Comparison of ENCODE assay signal across 27 cellular contexts in the genomic region with DNA sequence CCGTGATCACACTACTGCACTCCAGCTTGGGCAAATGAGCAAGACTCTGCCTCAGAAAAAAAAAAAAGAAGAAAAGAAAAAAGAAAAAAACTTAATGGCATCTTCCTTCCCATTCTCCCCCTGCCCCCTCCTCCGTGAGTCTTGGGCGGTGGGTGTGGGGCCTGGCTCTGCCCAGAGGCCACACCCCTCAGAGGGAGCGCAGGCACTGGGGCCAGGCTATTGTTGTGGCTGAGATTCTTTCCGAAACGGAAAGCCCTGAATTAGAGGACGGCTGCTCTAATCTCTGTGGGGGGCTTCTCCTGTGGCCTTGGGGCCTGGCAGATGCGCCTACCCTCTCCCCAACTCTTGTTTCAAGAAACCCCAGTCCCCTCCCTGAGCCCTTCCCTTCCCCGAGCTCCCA. TPM values are rescaled to one million over a fixed set of nuclear protein-coding genes. Genes with fewer than 3 reads are reported as not detected.
DNase-seq lines count a peak whose midpoint lies in the region; ATAC-seq, FAIRE-seq and TF ChIP-seq lines count a peak whose summit lies in the region.
"Had no signal": no experiment of that assay in that cellular context is flagged by ENCODE, and none has a peak within 500 bp of the region (broad histone marks: within the 10 kb centered on the region; RNA-seq: fewer than 3 reads in every experiment).

No MANE protein-coding gene starts in this region.

- POLR2A ChIA-PET in H1 (lab: Charles Lee; ENCODE audit: partially characterized antibody) = interaction anchor here (0.9 to 2.5 kb wide), 5 partner anchors 9 to 255 kb away, joined by 3 to 6 read pairs (median 3); a partner anchor contains a TSS

- no peak overlapping the region for H4K91ac ChIP-seq in H1 (replicated peaks; ENCODE audit: insufficient read length, low read length)

- DNase-seq in H7 (peak; percentile 89), H1 (ENCODE audit: low read depth in 1 of 2, low spot score in 2 of 2) (peak in 1 of 2 experiments; percentile 72), gastrocnemius medialis (peak in 1 of 2 donors; percentile 3), ACHN (no peak), NCI-H1694 (lab: John Stamatoyannopoulos, UW) (no peak)
- DNase-seq in activated CD4-positive, alpha-beta T cell treated with anti-CD3 and anti-CD28 coated beads, Interleukin-2, amount 50 U/mL, for 4 hours = no peak
- DNase-seq: activated CD8-positive, alpha-beta memory T cell treated with anti-CD3 and anti-CD28 coated beads, Interleukin-2, amount 10 ng/mL, durations not matched to agents 7 days and 5 days; activated naive CD8-positive, alpha-beta T cell treated with anti-CD3 and anti-CD28 coated beads, Interleukin-2, amount 10 ng/mL, durations not matched to agents 7 days and 5 days; body of pancreas; CD8-positive, alpha-beta T cell; colonic mucosa; DMS53; KBM-7; mesenchymal stem cell; natural killer cell; NCI-H1694 treated with DMSO at 0.1 percent for 48 hours; NK-92 treated with Interleukin-12 subunit alpha and Interleukin-12 subunit beta, amount 100 ng/mL, for 24 hours; stimulated activated CD4-positive, alpha-beta T cell treated with anti-CD3 and anti-CD28 coated beads, Interleukin-4, amount 100 ng/mL, for 24 hours; T1000 had no signal

- no peak overlapping the region for H2BK15ac ChIP-seq in H1 (ENCODE audit: low read length)

- H2AK5ac ChIP-seq in H1 (ENCODE audit: low read depth, low read length) = no peak overlapping the region

- H3K27ac ChIP-seq in H1 (ENCODE audit: low read depth, low read length) (no peak overlapping the region), iPS-20b (ENCODE audit: low read length) (no peak overlapping the region), gastrocnemius medialis (peak overlapping the region; percentile 31 to 81 (median 43))
- H3K27ac ChIP-seq: colonic mucosa, epithelial cell of prostate had no signal

- no peak overlapping the region for H4K8ac ChIP-seq in H1 (ENCODE audit: extremely low read depth, insufficient read depth, low read length)

- no peak overlapping the region for H3K56ac ChIP-seq in H1 (replicated peaks; ENCODE audit: insufficient read length, low read depth, low read length)

- H2AFZ ChIP-seq in H1 (ENCODE audit: low read length) = no peak overlapping the region

- no peak overlapping the region for H2BK20ac ChIP-seq in H1 (ENCODE audit: low read length)

- H3K23ac ChIP-seq in H1 (ENCODE audit: insufficient read length) = no peak overlapping the region

- in situ Hi-C loops in gastrocnemius medialis (cut with MboI; ENCODE audit: low sequenced_read_pairs in 4 of 4) (loop anchor here in 1 of 4 donors (25.0 kb wide), 2 partner anchors 117 to 267 kb away; a partner anchor contains a TSS), ACHN (cut with HindIII; ENCODE audit: low pct_ligation_motif_present, low pct_unique_long_range_greater_than_20kb, low sequenced_read_pairs) (no loop called here)

- no peak overlapping the region for H2BK5ac ChIP-seq in H1 (ENCODE audit: low read depth, low read length)

- TF ChIP-seq CTCF in H1 (IDR thresholded peaks at IDR 0.05; ENCODE audit: control extremely low read depth in 1 of 3, insufficient read depth in 1 of 3, low read depth in 1 of 3, low read length in 3 of 3) (no peak), gastrocnemius medialis (IDR thresholded peaks at IDR 0.05 in 4 of 5, conservative IDR thresholded peaks at IDR 0.05 in 1 of 5) (no peak)

- peaks cover 10% of the 10 kb centered on the region for H3K23me2 ChIP-seq in H1 (ENCODE audit: low read depth, low read length)

- CTCF ChIA-PET in H1 (lab: Charles Lee; ENCODE audit: partially characterized antibody) = interaction anchor here (0.5 to 6.0 kb wide), 8 partner anchors 11 to 655 kb away, joined by 3 to 47 read pairs (median 6); a partner anchor contains a TSS

- H3K18ac ChIP-seq in H1 (ENCODE audit: extremely low read depth, low read length) = no peak overlapping the region

- H3K36me3 ChIP-seq in H7 (replicated peaks; ENCODE audit: control insufficient read depth, insufficient read depth, low read length) (no peaks in the 10 kb centered on the region), H1 (ENCODE audit: control insufficient read depth in 2 of 4, insufficient read depth in 4 of 4, low read length in 3 of 4) (no peaks in the 10 kb centered on the region), iPS-20b (ENCODE audit: insufficient read depth, low read depth, low read length) (no peaks in the 10 kb centered on the region), gastrocnemius medialis (no peaks in the 10 kb centered on the region)
- H3K36me3 ChIP-seq: colonic mucosa had no signal

- H3K4me1 ChIP-seq in H1 (replicated peaks in 1 of 4; ENCODE audit: control insufficient read depth in 3 of 4, insufficient read depth in 4 of 4, low read length in 3 of 4) (peaks cover 14 to 40% (median 28%) of the 10 kb centered on the region in 4 experiments), iPS-20b (ENCODE audit: insufficient read depth, low read length) (peaks cover 30% of the 10 kb centered on the region), gastrocnemius medialis (peaks cover 0 to 8% of the 10 kb centered on the region in 2 donors)
- H3K4me1 ChIP-seq: body of pancreas, colonic mucosa had no signal

- ATAC-seq in gastrocnemius medialis (no peak), HG03095 (IDR thresholded peaks at IDR 0.05; ENCODE audit: unreplicated experiment) (no peak)
- ATAC-seq: activated CD8-positive, alpha-beta memory T cell treated with anti-CD3 and anti-CD28 coated beads, Interleukin-2, amount 10 ng/mL, durations not matched to agents 7 days and 5 days; activated T-helper 17 cell treated with anti-CD3 and anti-CD28 coated beads, Interleukin-2, amount 50 U/mL, for 72 hours; body of pancreas; CD8-positive, alpha-beta T cell; natural killer cell had no signal

- H3K9ac ChIP-seq in H1 (replicated peaks in 1 of 4; ENCODE audit: extremely low read depth in 1 of 4, low read depth in 3 of 4, low read length in 3 of 4) (no peak overlapping the region), iPS-20b (ENCODE audit: low read depth, low read length) (no peak overlapping the region)

- no peaks in the 10 kb centered on the region for H3K79me2 ChIP-seq in H1 (ENCODE audit: control insufficient read depth in 1 of 2, insufficient read depth in 2 of 2, low read length in 2 of 2)

- H3K4me3 ChIP-seq in H7 (ENCODE audit: insufficient read depth, low read depth, low read length) = peak overlapping the region; percentile 17; the same call in 1 of the 2 replicates
- peak overlapping the region; percentile 6 to 52 (median 13); a peak in 5 of 8 replicates for H3K4me3 ChIP-seq in H1 (ENCODE audit: extremely low read depth in 1 of 4, insufficient read depth in 2 of 4, low read depth in 3 of 4, low read length in 4 of 4)
- H3K4me3 ChIP-seq in iPS-20b (ENCODE audit: low read length) = peak overlapping the region; percentile 61; the same call in 1 of the 2 replicates
- H3K4me3 ChIP-seq in gastrocnemius medialis = no peak overlapping the region
- H3K4me3 ChIP-seq: body of pancreas, colonic mucosa, smooth muscle cell had no signal

- TF ChIP-seq EP300 in H1 (IDR thresholded peaks at IDR 0.05; ENCODE audit: borderline replicate concordance in 1 of 2, low read depth in 2 of 2, low read length in 2 of 2) = no peak

- WGBS in H1 (ENCODE audit: extremely low coverage in 1 of 2, insufficient coverage in 1 of 2, insufficient read length in 1 of 2, insufficient replicate concordance in 2 of 2, low coverage in 1 of 2, low lambda C conversion rate in 2 of 2, missing lambda C conversion rate in 1 of 2), 2 experiments = 1% methylated on average over 8 of the region's 9 CpGs; no CpG with 5 or more reads in 1 of the 2 experiments

- H2BK12ac ChIP-seq in H1 (ENCODE audit: low read depth, low read length) = no peak overlapping the region

- intact Hi-C loops in gastrocnemius medialis (cut with DNase I; ENCODE audit: low total_unique reads) = no loop called here

- H3K4me2 ChIP-seq in H1 (ENCODE audit: insufficient read depth in 1 of 2, low read depth in 2 of 2, low read length in 2 of 2) = peak overlapping the region; percentile 74 to 80
- H3K4me2 ChIP-seq: smooth muscle cell had no signal

- H4K20me1 ChIP-seq in H1 (replicated peaks in 1 of 2; ENCODE audit: control insufficient read depth in 1 of 2, insufficient read depth in 2 of 2, low read length in 2 of 2) = peaks cover 10 to 11% of the 10 kb centered on the region in 2 experiments

- no peak overlapping the region for H3K14ac ChIP-seq in H1 (ENCODE audit: insufficient read length)

- no peak overlapping the region for H2BK120ac ChIP-seq in H1 (replicated peaks; ENCODE audit: low read depth, low read length)

- H3K27me3 ChIP-seq in H7 (ENCODE audit: control insufficient read depth, insufficient read depth, low read length) = peaks cover 46% of the 10 kb centered on the region
- H3K27me3 ChIP-seq in H1 (replicated peaks in 1 of 4; ENCODE audit: control insufficient read depth in 3 of 4, extremely low read depth in 1 of 4, insufficient read depth in 3 of 4, low read length in 3 of 4) = peaks cover 25 to 79% (median 62%) of the 10 kb centered on the region in 4 experiments
- H3K27me3 ChIP-seq in iPS-20b (ENCODE audit: insufficient read depth, low read length) = peaks cover 94% of the 10 kb centered on the region
- no peaks in the 10 kb centered on the region for H3K27me3 ChIP-seq in gastrocnemius medialis
- H3K27me3 ChIP-seq: colonic mucosa had no signal

- no peak overlapping the region for H4K5ac ChIP-seq in H1 (ENCODE audit: insufficient read length, low read depth, low read length)

- no peak for FAIRE-seq in H1 (lab: Jason Lieb, UNC)
- FAIRE-seq: islet of Langerhans had no signal

- H3K79me1 ChIP-seq in H1 (ENCODE audit: low read depth, low read length) = no peaks in the 10 kb centered on the region

- TF ChIP-seq POLR2A in H1 (IDR thresholded peaks at IDR 0.05; ENCODE audit: control extremely low read depth in 1 of 2, low read depth in 2 of 2, low read length in 2 of 2) = no peak
- no peak for TF ChIP-seq POLR2A in gastrocnemius medialis (IDR thresholded peaks at IDR 0.05)

- no peak overlapping the region for H3K4ac ChIP-seq in H1 (replicated peaks; ENCODE audit: insufficient read length, low read depth, low read length)

- TF ChIP-seq RAD21 in H1 (IDR thresholded peaks at IDR 0.05 in 1 of 2, conservative IDR thresholded peaks at IDR 0.05 in 1 of 2; ENCODE audit: low read depth in 2 of 2, low read length in 2 of 2) = no peak

- H3K9me3 ChIP-seq in H1 (ENCODE audit: insufficient read depth in 2 of 2, low read depth in 1 of 2, low read length in 1 of 2) (no peaks in the 10 kb centered on the region), iPS-20b (ENCODE audit: insufficient read depth, low read depth, low read length) (no peaks in the 10 kb centered on the region), gastrocnemius medialis (no peaks in the 10 kb centered on the region)
- H3K9me3 ChIP-seq: body of pancreas, colonic mucosa had no signal

RNA-seq across cellular contexts. Expression of a gene that starts 4.1 kb away (rescaled TPM):
- 1.00 and 2.7 TPM in 2 replicates for total RNA-seq in H7 (2014; rRNA removed; shearing (Covaris generic))
- total RNA-seq in H1 (2021; fragmentation: NEBNext Ultra II Directional; extraction: Animal tissue kit (Norgen Biotek cat#: 25700)) = 0.46 and 0.48 TPM in 2 replicates
- polyA plus RNA-seq in H1 (2011; rRNA removed) = 0.20 and 0.21 TPM in 2 replicates
- 0.28 TPM for polyA plus RNA-seq in H1 (2011; cell fraction: cytosol; rRNA removed)
- polyA plus RNA-seq in H1 (2011; cell fraction: nucleus; rRNA removed) = 0.14 TPM
- polyA plus RNA-seq in H1 (2012, experiment 1 of 2) = 0.23 to 0.47 TPM (median 0.36 TPM) in 4 replicates
- 0.31 TPM for polyA plus RNA-seq in H1 (2012, experiment 2 of 2)
- polyA plus RNA-seq in H1 (2013, experiment 1 of 2) = 0.34 TPM
- 0.35 TPM for polyA plus RNA-seq in H1 (2013, experiment 2 of 2)
- 0.13 TPM in 1 of 2 replicates, not detected in the other for polyA minus RNA-seq in H1 (2011; rRNA and poly(A)+ RNA removed)
- polyA minus RNA-seq in H1 (2011; cell fraction: cytosol; rRNA and poly(A)+ RNA removed) = not detected
- polyA minus RNA-seq in H1 (2011; cell fraction: nucleus; rRNA and poly(A)+ RNA removed) = 0.20 TPM
- total RNA-seq in gastrocnemius medialis = 1 to 10 TPM; 3.1 to 5.2 (median 4.2) TPM
- total RNA-seq: activated CD8-positive, alpha-beta memory T cell treated with anti-CD3 and anti-CD28 coated beads, Interleukin-2, amount 10 ng/mL, durations not matched to agents 7 days and 5 days; activated naive CD8-positive, alpha-beta T cell treated with anti-CD3 and anti-CD28 coated beads, Interleukin-2, amount 10 ng/mL, durations not matched to agents 7 days and 5 days; activated T-helper 17 cell treated with anti-CD3 and anti-CD28 coated beads, Interleukin-2, amount 50 U/mL, for 72 hours; CD8-positive, alpha-beta T cell; natural killer cell; RPMI7951; smooth muscle cell had no signal
- polyA plus RNA-seq: smooth muscle cell had no signal

RNA-seq across cellular contexts. Expression of a gene that starts 14.0 kb away (rescaled TPM):
- total RNA-seq in H7 (2014; rRNA removed; shearing (Covaris generic)) = not detected in 2 replicates
- not detected in 2 replicates for total RNA-seq in H1 (2021; fragmentation: NEBNext Ultra II Directional; extraction: Animal tissue kit (Norgen Biotek cat#: 25700))
- polyA plus RNA-seq in H1 (2011; rRNA removed) = not detected in 2 replicates
- not detected for polyA plus RNA-seq in H1 (2011; cell fraction: cytosol; rRNA removed)
- not detected for polyA plus RNA-seq in H1 (2011; cell fraction: nucleus; rRNA removed)
- polyA plus RNA-seq in H1 (2012, experiment 1 of 2) = not detected in 4 replicates
- polyA plus RNA-seq in H1 (2012, experiment 2 of 2) = not detected
- polyA plus RNA-seq in H1 (2013, experiment 1 of 2) = not detected
- not detected for polyA plus RNA-seq in H1 (2013, experiment 2 of 2)
- not detected in 2 replicates for polyA minus RNA-seq in H1 (2011; rRNA and poly(A)+ RNA removed)
- not detected for polyA minus RNA-seq in H1 (2011; cell fraction: cytosol; rRNA and poly(A)+ RNA removed)
- not detected for polyA minus RNA-seq in H1 (2011; cell fraction: nucleus; rRNA and poly(A)+ RNA removed)
- not detected for total RNA-seq in gastrocnemius medialis
- total RNA-seq: activated CD8-positive, alpha-beta memory T cell treated with anti-CD3 and anti-CD28 coated beads, Interleukin-2, amount 10 ng/mL, durations not matched to agents 7 days and 5 days; activated naive CD8-positive, alpha-beta T cell treated with anti-CD3 and anti-CD28 coated beads, Interleukin-2, amount 10 ng/mL, durations not matched to agents 7 days and 5 days; activated T-helper 17 cell treated with anti-CD3 and anti-CD28 coated beads, Interleukin-2, amount 50 U/mL, for 72 hours; body of pancreas; CD8-positive, alpha-beta T cell; colonic mucosa; natural killer cell; progenitor cell of endocrine pancreas; RPMI7951; smooth muscle cell had no signal
- polyA plus RNA-seq: smooth muscle cell had no signal

RNA-seq across cellular contexts. Expression of a gene that starts 15.0 kb away (rescaled TPM):
- 32.8 and 59.0 TPM in 2 replicates for total RNA-seq in H7 (2014; rRNA removed; shearing (Covaris generic))
- 38.2 and 40.2 TPM in 2 replicates for total RNA-seq in H1 (2021; fragmentation: NEBNext Ultra II Directional; extraction: Animal tissue kit (Norgen Biotek cat#: 25700))
- polyA plus RNA-seq in H1 (2011; rRNA removed) = 68.0 and 112 TPM in 2 replicates
- 65.2 TPM for polyA plus RNA-seq in H1 (2011; cell fraction: cytosol; rRNA removed)
- 68.8 TPM for polyA plus RNA-seq in H1 (2011; cell fraction: nucleus; rRNA removed)
- 30.0 to 45.2 TPM (median 40.4 TPM) in 4 replicates for polyA plus RNA-seq in H1 (2012, experiment 1 of 2)
- 44.4 TPM for polyA plus RNA-seq in H1 (2012, experiment 2 of 2)
- polyA plus RNA-seq in H1 (2013, experiment 1 of 2) = 43.1 TPM
- 43.4 TPM for polyA plus RNA-seq in H1 (2013, experiment 2 of 2)
- polyA minus RNA-seq in H1 (2011; rRNA and poly(A)+ RNA removed) = 3.6 and 9.2 TPM in 2 replicates
- polyA minus RNA-seq in H1 (2011; cell fraction: cytosol; rRNA and poly(A)+ RNA removed) = 21.4 TPM
- polyA minus RNA-seq in H1 (2011; cell fraction: nucleus; rRNA and poly(A)+ RNA removed) = 19.9 TPM
- total RNA-seq in gastrocnemius medialis = 100 to 1,000 TPM in 2 of 4 donors, 10 to 100 TPM in 2; 39.6 to 135 (median 97.3) TPM

RNA-seq across cellular contexts. Expression of a gene that starts 16.9 kb away (rescaled TPM):
- 0.22 TPM in 1 of 2 replicates, not detected in the other for total RNA-seq in H7 (2014; rRNA removed; shearing (Covaris generic))
- total RNA-seq in H1 (2021; fragmentation: NEBNext Ultra II Directional; extraction: Animal tissue kit (Norgen Biotek cat#: 25700)) = not detected in 2 replicates
- polyA plus RNA-seq in H1 (2011; rRNA removed) = not detected in 2 replicates
- not detected for polyA plus RNA-seq in H1 (2011; cell fraction: cytosol; rRNA removed)
- polyA plus RNA-seq in H1 (2011; cell fraction: nucleus; rRNA removed) = not detected
- 1.1 to 1.8 TPM (median 1.5 TPM) in 4 replicates for polyA plus RNA-seq in H1 (2012, experiment 1 of 2)
- polyA plus RNA-seq in H1 (2012, experiment 2 of 2) = 1.3 TPM
- 0.06 TPM for polyA plus RNA-seq in H1 (2013, experiment 1 of 2)
- polyA plus RNA-seq in H1 (2013, experiment 2 of 2) = not detected
- not detected in 2 replicates for polyA minus RNA-seq in H1 (2011; rRNA and poly(A)+ RNA removed)
- not detected for polyA minus RNA-seq in H1 (2011; cell fraction: cytosol; rRNA and poly(A)+ RNA removed)
- not detected for polyA minus RNA-seq in H1 (2011; cell fraction: nucleus; rRNA and poly(A)+ RNA removed)
- total RNA-seq in gastrocnemius medialis = under 1 TPM in 2 of 4 donors, not detected in 2; 0.66 TPM
- total RNA-seq: activated CD8-positive, alpha-beta memory T cell treated with anti-CD3 and anti-CD28 coated beads, Interleukin-2, amount 10 ng/mL, durations not matched to agents 7 days and 5 days; activated naive CD8-positive, alpha-beta T cell treated with anti-CD3 and anti-CD28 coated beads, Interleukin-2, amount 10 ng/mL, durations not matched to agents 7 days and 5 days; activated T-helper 17 cell treated with anti-CD3 and anti-CD28 coated beads, Interleukin-2, amount 50 U/mL, for 72 hours; body of pancreas; CD8-positive, alpha-beta T cell; colonic mucosa; natural killer cell; progenitor cell of endocrine pancreas; RPMI7951; smooth muscle cell had no signal
- polyA plus RNA-seq: smooth muscle cell had no signal

RNA-seq across cellular contexts. Expression of a gene that starts 22.5 kb away (rescaled TPM):
- total RNA-seq in H7 (2014; rRNA removed; shearing (Covaris generic)) = 21.7 and 23.1 TPM in 2 replicates
- total RNA-seq in H1 (2021; fragmentation: NEBNext Ultra II Directional; extraction: Animal tissue kit (Norgen Biotek cat#: 25700)) = 13.0 and 14.5 TPM in 2 replicates
- 13.9 and 20.9 TPM in 2 replicates for polyA plus RNA-seq in H1 (2011; rRNA removed)
- 13.7 TPM for polyA plus RNA-seq in H1 (2011; cell fraction: cytosol; rRNA removed)
- polyA plus RNA-seq in H1 (2011; cell fraction: nucleus; rRNA removed) = 51.9 TPM
- polyA plus RNA-seq in H1 (2012, experiment 1 of 2) = 15.3 to 22.8 TPM (median 18.2 TPM) in 4 replicates
- polyA plus RNA-seq in H1 (2012, experiment 2 of 2) = 19.1 TPM
- 8.6 TPM for polyA plus RNA-seq in H1 (2013, experiment 1 of 2)
- polyA plus RNA-seq in H1 (2013, experiment 2 of 2) = 6.8 TPM
- 10.4 and 12.2 TPM in 2 replicates for polyA minus RNA-seq in H1 (2011; rRNA and poly(A)+ RNA removed)
- polyA minus RNA-seq in H1 (2011; cell fraction: cytosol; rRNA and poly(A)+ RNA removed) = 9.7 TPM
- polyA minus RNA-seq in H1 (2011; cell fraction: nucleus; rRNA and poly(A)+ RNA removed) = 19.8 TPM
- total RNA-seq in gastrocnemius medialis = 10 to 100 TPM; 23.7 to 50.6 (median 44.6) TPM

Comparison
In these comparisons a context has a peak if more than half of its experiments do, and no peak if none do; other contexts are left out.
1. H3K4me3 ChIP-seq: peak in H7 (single experiment), H1 (4 of 4) and iPS-20b (single experiment); none in gastrocnemius medialis (0 of 4).
2. H3K27ac ChIP-seq: peak in gastrocnemius medialis (4 of 4); none in H1 (single experiment) and iPS-20b (single experiment).